ENCODE assay signal across 2 cellular contexts in the genomic region with DNA sequence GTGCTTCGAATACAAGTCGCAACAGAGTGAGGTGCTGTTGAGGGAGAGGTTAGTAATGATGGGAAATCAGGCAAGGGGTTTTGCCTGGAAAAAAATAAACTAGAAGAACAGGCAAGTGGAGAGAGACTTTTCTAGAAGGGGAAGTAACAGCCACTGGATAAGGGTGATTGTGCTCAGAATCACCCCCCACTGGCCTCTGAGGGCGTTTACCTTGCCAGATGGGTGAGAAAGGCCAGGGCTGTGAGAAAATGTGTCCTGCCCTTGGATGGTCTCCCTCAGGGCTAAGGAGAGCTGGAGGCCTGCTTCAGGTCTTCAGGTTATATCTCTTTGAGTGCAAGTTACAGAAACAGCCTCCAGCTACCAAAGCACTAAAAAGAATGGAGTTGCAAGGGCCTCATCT.
TF ChIP-seq lines count a peak whose summit lies in the region.

No MANE protein-coding gene starts in this region.

TF ChIP-seq in IMR-90, 13 proteins besides CTCF, POLR2A, EP300 and RAD21:
- TF ChIP-seq RFX5 (IDR thresholded peaks at IDR 0.05; ENCODE audit: low read depth, low read length) (no peak), SMC3 (IDR thresholded peaks at IDR 0.05; ENCODE audit: low read depth, low read length) (no peak), FOS (IDR thresholded peaks at IDR 0.05; ENCODE audit: low read depth, low read length) (no peak), CEBPB (IDR thresholded peaks at IDR 0.05; ENCODE audit: low read depth, low read length) (no peak), MAZ (IDR thresholded peaks at IDR 0.05; ENCODE audit: borderline replicate concordance, low read depth, low read length) (no peak), CHD1 (IDR thresholded peaks at IDR 0.05; ENCODE audit: low read depth, low read length) (no peak), NFE2L2 (IDR thresholded peaks at IDR 0.05; ENCODE audit: low read depth, low read length) (no peak), BHLHE40 (IDR thresholded peaks at IDR 0.05; ENCODE audit: low read depth, low read length) (no peak), MXI1 (IDR thresholded peaks at IDR 0.05; ENCODE audit: borderline replicate concordance, low read depth, low read length) (no peak), RCOR1 (IDR thresholded peaks at IDR 0.05; ENCODE audit: insufficient replicate concordance, low read length) (no peak), MAFK (IDR thresholded peaks at IDR 0.05; ENCODE audit: low read depth, low read length) (no peak)
- TF ChIP-seq, protein P1, sequence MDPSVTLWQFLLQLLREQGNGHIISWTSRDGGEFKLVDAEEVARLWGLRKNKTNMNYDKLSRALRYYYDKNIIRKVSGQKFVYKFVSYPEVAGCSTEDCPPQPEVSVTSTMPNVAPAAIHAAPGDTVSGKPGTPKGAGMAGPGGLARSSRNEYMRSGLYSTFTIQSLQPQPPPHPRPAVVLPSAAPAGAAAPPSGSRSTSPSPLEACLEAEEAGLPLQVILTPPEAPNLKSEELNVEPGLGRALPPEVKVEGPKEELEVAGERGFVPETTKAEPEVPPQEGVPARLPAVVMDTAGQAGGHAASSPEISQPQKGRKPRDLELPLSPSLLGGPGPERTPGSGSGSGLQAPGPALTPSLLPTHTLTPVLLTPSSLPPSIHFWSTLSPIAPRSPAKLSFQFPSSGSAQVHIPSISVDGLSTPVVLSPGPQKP (IDR thresholded peaks at IDR 0.05; ENCODE audit: borderline replicate concordance, low read depth, low read length): no peak
TF ChIP-seq in IMR-90: peak in this region for 0.

TF ChIP-seq in K562, 482 proteins besides CTCF, POLR2A, EP300 and RAD21:
- TF ChIP-seq NCOA1 (IDR thresholded peaks at IDR 0.05; ENCODE audit: low read depth) (no peak), XRCC4 (IDR thresholded peaks at IDR 0.05; ENCODE audit: extremely low read depth, insufficient read depth, insufficient read length) (no peak), KAT8 (IDR thresholded peaks at IDR 0.05; ENCODE audit: low read depth) (no peak), GTF2E2 (tag; IDR thresholded peaks at IDR 0.05) (no peak), RBM34 (IDR thresholded peaks at IDR 0.05; ENCODE audit: borderline replicate concordance, insufficient read depth, low read length) (no peak)
- TF ChIP-seq, protein P2, sequence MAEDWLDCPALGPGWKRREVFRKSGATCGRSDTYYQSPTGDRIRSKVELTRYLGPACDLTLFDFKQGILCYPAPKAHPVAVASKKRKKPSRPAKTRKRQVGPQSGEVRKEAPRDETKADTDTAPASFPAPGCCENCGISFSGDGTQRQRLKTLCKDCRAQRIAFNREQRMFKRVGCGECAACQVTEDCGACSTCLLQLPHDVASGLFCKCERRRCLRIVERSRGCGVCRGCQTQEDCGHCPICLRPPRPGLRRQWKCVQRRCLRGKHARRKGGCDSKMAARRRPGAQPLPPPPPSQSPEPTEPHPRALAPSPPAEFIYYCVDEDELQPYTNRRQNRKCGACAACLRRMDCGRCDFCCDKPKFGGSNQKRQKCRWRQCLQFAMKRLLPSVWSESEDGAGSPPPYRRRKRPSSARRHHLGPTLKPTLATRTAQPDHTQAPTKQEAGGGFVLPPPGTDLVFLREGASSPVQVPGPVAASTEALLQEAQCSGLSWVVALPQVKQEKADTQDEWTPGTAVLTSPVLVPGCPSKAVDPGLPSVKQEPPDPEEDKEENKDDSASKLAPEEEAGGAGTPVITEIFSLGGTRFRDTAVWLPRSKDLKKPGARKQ (CRISPR knock-in tag; IDR thresholded peaks at IDR 0.05): no peak
TF ChIP-seq in K562: peak in this region for 0.
